2 cellular contexts compared by ENCODE assay signal in the genomic region with DNA sequence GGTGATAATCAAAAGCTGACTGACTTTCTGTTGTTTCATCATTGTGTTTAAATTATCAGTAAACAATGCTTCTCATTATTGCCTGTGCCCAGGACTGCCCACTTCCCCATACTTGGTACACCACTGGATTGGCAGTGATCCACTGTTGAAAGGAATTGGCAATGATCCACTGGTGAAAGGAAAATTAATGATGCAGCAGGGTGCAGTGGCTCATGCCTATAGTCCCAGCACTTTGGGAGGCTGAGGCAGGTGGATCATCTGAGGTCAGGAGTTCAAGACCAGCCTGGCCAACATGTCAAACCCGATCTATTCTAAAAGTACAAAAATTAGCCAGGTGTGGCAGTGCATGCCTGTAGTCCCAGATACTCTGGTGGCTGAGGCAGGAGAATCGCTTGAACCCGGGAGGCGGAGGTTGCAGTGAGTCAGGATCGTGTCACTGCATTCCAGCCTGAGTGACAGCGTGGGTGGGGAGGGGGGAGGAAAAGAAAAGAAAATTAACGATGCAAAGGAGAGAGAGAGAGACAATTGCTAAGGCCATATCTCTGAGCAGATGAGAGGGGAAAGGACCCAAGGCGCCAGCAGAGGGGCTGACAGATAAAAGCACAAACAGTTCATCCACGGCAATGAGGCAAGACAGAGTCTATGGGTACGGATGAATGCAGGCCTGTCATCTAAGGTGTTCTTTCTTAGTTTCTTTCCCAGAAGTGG.
TF ChIP-seq lines count a peak whose summit lies in the region.

No MANE protein-coding gene starts in this region.

TF ChIP-seq in endothelial cell of umbilical vein, 7 proteins besides CTCF, POLR2A, EP300 and RAD21:
- TF ChIP-seq POLR2AphosphoS5 (IDR thresholded peaks at IDR 0.05; ENCODE audit: insufficient read depth, low read depth, low read length) = no peak
- TF ChIP-seq JUN (IDR thresholded peaks at IDR 0.05; ENCODE audit: borderline replicate concordance, insufficient read depth, insufficient read length, low read depth) = no peak
- TF ChIP-seq EZH2 (IDR thresholded peaks at IDR 0.05; ENCODE audit: borderline replicate concordance, low read depth, low read length, severe bottlenecking) = no peak
- no peak for TF ChIP-seq GATA2 (IDR thresholded peaks at IDR 0.05; ENCODE audit: insufficient read depth, insufficient read length, low read depth, low read length)
- no peak for TF ChIP-seq MYC (IDR thresholded peaks at IDR 0.05; ENCODE audit: low read depth, low read length)

TF ChIP-seq in HepG2, 621 proteins besides CTCF, POLR2A, EP300 and RAD21:
- no peak for TF ChIP-seq ZBTB21 (CRISPR knock-in tag; IDR thresholded peaks at IDR 0.05)
- TF ChIP-seq, protein P1, sequence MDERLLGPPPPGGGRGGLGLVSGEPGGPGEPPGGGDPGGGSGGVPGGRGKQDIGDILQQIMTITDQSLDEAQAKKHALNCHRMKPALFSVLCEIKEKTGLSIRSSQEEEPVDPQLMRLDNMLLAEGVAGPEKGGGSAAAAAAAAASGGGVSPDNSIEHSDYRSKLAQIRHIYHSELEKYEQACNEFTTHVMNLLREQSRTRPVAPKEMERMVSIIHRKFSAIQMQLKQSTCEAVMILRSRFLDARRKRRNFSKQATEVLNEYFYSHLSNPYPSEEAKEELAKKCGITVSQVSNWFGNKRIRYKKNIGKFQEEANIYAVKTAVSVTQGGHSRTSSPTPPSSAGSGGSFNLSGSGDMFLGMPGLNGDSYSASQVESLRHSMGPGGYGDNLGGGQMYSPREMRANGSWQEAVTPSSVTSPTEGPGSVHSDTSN (CRISPR knock-in tag; IDR thresholded peaks at IDR 0.05) = no peak
- no peak for TF ChIP-seq REXO4 (CRISPR knock-in tag; IDR thresholded peaks at IDR 0.05; ENCODE audit: borderline replicate concordance)
- no peak for TF ChIP-seq CREM (IDR thresholded peaks at IDR 0.05)
- TF ChIP-seq CREM (CRISPR knock-in tag; IDR thresholded peaks at IDR 0.05) = no peak
- TF ChIP-seq ZNF34 (CRISPR knock-in tag; IDR thresholded peaks at IDR 0.05; ENCODE audit: borderline replicate concordance) = no peak
- no peak for TF ChIP-seq NRL (CRISPR knock-in tag; IDR thresholded peaks at IDR 0.05; ENCODE audit: borderline replicate concordance)
- TF ChIP-seq MAFK (conservative IDR thresholded peaks at IDR 0.05 in 1 of 2, IDR thresholded peaks at IDR 0.05 in 1 of 2; ENCODE audit: low read length in 2 of 2) = no peak
